33 cellular contexts compared by ENCODE assay signal in the genomic region with DNA sequence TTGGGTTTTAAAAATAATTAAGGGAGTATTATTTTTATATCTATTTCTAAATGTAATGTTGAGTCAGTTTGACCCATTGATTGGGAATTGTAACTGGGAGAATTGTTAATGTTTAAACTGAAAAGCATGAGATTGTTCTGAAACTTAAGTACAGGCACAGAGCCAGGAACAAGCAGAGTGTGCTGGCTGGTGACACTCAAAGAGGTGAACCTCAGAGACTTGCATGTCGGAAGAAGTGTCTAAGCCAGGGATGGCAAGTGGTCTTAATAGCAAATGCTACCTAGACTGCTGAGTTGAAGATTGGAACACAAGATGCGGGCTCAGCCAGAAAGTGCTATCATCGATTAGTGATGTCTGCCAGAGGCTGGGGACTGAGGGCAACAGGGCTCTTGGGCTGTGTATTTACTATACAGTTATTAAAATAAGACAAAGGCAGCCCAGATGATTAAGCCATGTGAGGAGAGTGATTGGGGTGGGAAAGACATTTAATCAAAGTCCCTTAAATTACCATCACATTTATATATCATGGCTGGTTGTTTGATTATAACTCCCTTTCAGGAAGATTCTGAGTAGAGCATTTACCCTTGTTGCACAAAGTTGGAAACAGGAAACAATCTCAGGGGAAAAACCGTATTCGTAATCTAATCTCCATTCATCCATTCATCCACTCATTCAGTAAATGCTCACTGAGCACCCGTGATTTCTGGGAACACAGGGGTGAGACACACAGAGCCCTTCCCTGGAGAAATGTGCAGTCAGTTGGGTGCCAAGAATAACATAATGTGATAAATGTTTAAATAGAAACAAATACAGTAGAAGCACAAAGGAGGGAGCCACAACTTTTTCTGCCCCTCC. TPM values are rescaled to one million over a fixed set of nuclear protein-coding genes. Genes with fewer than 3 reads are reported as not detected.
DNase-seq lines count a peak whose midpoint lies in the region; ATAC-seq, FAIRE-seq and TF ChIP-seq lines count a peak whose summit lies in the region.
"Had no signal": no experiment of that assay in that cellular context is flagged by ENCODE, and none has a peak within 500 bp of the region (broad histone marks: within the 10 kb centered on the region; RNA-seq: fewer than 3 reads in every experiment).

No MANE protein-coding gene starts in this region.

- H3K27me3 ChIP-seq in liver (ENCODE audit: control insufficient read depth in 4 of 4, insufficient read depth in 4 of 4, low read length in 3 of 4) (no peaks in the 10 kb centered on the region), esophagus squamous epithelium (peaks cover 0 to 5% (median 0%) of the 10 kb centered on the region in 4 donors)
- H3K27me3 ChIP-seq: BE2C had no signal

- WGBS in liver = 21% methylated on average over 6 of the region's 6 CpGs
- 51% methylated on average over 6 of the region's 6 CpGs for WGBS in esophagus squamous epithelium, 2 donors

- no peaks in the 10 kb centered on the region for H3K9me3 ChIP-seq in liver (ENCODE audit: control insufficient read depth in 4 of 4, low read length in 3 of 4)
- H3K9me3 ChIP-seq in esophagus squamous epithelium = no peaks in the 10 kb centered on the region
- H3K9me3 ChIP-seq: BE2C, Caco-2, gastroesophageal sphincter, thoracic aorta had no signal

- H3K4me3 ChIP-seq in fibroblast of pulmonary artery (replicated peaks; ENCODE audit: low read depth, low read length) (no peak overlapping the region), liver (ENCODE audit: low read depth in 1 of 3, low read length in 3 of 3) (no peak overlapping the region), esophagus squamous epithelium (no peak overlapping the region)
- H3K4me3 ChIP-seq: gastroesophageal sphincter, thoracic aorta had no signal

- intact Hi-C loops in Right ventricle myocardium inferior (cut with DNase I) (no loop called here), cardiac septum (cut with DNase I) (no loop called here), esophagus squamous epithelium (cut with DNase I) (no loop called here)

- TF ChIP-seq POLR2A in esophagus squamous epithelium (IDR thresholded peaks at IDR 0.05) = no peak
- TF ChIP-seq POLR2A in GM12891 (IDR thresholded peaks at IDR 0.05; ENCODE audit: low read depth, low read length) = no peak

- H3K4me1 ChIP-seq in liver (ENCODE audit: control insufficient read depth in 4 of 4, insufficient read depth in 4 of 4, low read length in 3 of 4) (peaks cover 9 to 65% (median 26%) of the 10 kb centered on the region in 4 donors), esophagus squamous epithelium (no peaks in the 10 kb centered on the region)
- H3K4me1 ChIP-seq: BE2C, Caco-2, gastroesophageal sphincter had no signal

- H3K36me3 ChIP-seq in liver (ENCODE audit: control insufficient read depth in 4 of 4, insufficient read depth in 3 of 4, low read depth in 1 of 4, low read length in 3 of 4) (peaks cover 0 to 24% (median 1%) of the 10 kb centered on the region in 4 donors), esophagus squamous epithelium (no peaks in the 10 kb centered on the region)
- H3K36me3 ChIP-seq: BE2C, gastroesophageal sphincter, thoracic aorta had no signal

- peak overlapping the region; percentile 60 to 87 for H3K27ac ChIP-seq in liver (ENCODE audit: low read depth in 1 of 2, low read length in 2 of 2)
- no peak overlapping the region for H3K27ac ChIP-seq in esophagus squamous epithelium
- H3K27ac ChIP-seq: epithelial cell of prostate, gastroesophageal sphincter, KMS-11, thoracic aorta had no signal

- TF ChIP-seq CTCF in fibroblast of pulmonary artery (IDR thresholded peaks at IDR 0.05; ENCODE audit: low read length, missing control alignments) (no peak), liver (IDR thresholded peaks at IDR 0.05; ENCODE audit: low read depth, low read length, missing input control) (no peak), esophagus squamous epithelium (IDR thresholded peaks at IDR 0.05) (no peak)

- ATAC-seq in Right ventricle myocardium inferior (peak; percentile 65), GM19324 (IDR thresholded peaks at IDR 0.05; ENCODE audit: low FRiP score, unreplicated experiment) (no peak)
- ATAC-seq: activated CD8-positive, alpha-beta T cell treated with anti-CD3 and anti-CD28 coated beads for 36 hours; gastroesophageal sphincter had no signal

- H3K9ac ChIP-seq in liver (ENCODE audit: low read depth in 1 of 2, low read length in 2 of 2) = peak overlapping the region in 1 of 2 donors; percentile 47
- H3K9ac ChIP-seq: KMS-11 had no signal

- DNase-seq in Right ventricle myocardium inferior (ENCODE audit: missing footprints) (no peak), cardiac septum (ENCODE audit: low spot score) (no peak), fibroblast of pulmonary artery (ENCODE audit: low read depth) (peak; percentile 81), esophagus squamous epithelium (lab: John Stamatoyannopoulos, UW) (no peak), NCI-H1436 treated with DMSO at 0.1 percent for 48 hours (lab: John Stamatoyannopoulos, UW) (no peak), GM12891 (ENCODE audit: insufficient read length, low spot score) (no peak)
- DNase-seq: activated CD8-positive, alpha-beta T cell treated with anti-CD3 and anti-CD28 coated beads for 36 hours; activated gamma-delta T cell; activated T-cell treated with anti-CD3 and anti-CD28 coated beads for 4 hours; BE2C; Caco-2; dermis blood vessel endothelial cell; midbrain; MV-4-11; NCI-H187; NCI-H226; nephron progenitor cell; OCI-M1; posterior cingulate gyrus; SHP77 treated with DMSO at 0.1 percent for 48 hours; SW 1271 had no signal

- FAIRE-seq in GM12891 (lab: Jason Lieb, UNC) = no peak
- FAIRE-seq: A204.1, GM19239 had no signal

- TF ChIP-seq RAD21 in liver (IDR thresholded peaks at IDR 0.05) = peak in 1 of 2 donors; percentile 44

TF ChIP-seq in liver, 16 proteins besides CTCF, POLR2A, EP300 and RAD21 (continues in another document):
- no peak for TF ChIP-seq EGR1 (IDR thresholded peaks at IDR 0.05; ENCODE audit: low read depth in 2 of 2)
- no peak for TF ChIP-seq MAX (IDR thresholded peaks at IDR 0.05)
- TF ChIP-seq YY1 (IDR thresholded peaks at IDR 0.05) = peak; percentile 47
- no peak for TF ChIP-seq TAF1 (conservative IDR thresholded peaks at IDR 0.05)
- TF ChIP-seq SP1 (IDR thresholded peaks at IDR 0.05) = peak; percentile 41
- TF ChIP-seq HNF4G (IDR thresholded peaks at IDR 0.05) = peak; percentile 24
- no peak for TF ChIP-seq GABPA (IDR thresholded peaks at IDR 0.05 in 1 of 2, conservative IDR thresholded peaks at IDR 0.05 in 1 of 2)
- TF ChIP-seq JUND (IDR thresholded peaks at IDR 0.05) = peak; percentile 25 to 27
- no peak for TF ChIP-seq ATF3 (IDR thresholded peaks at IDR 0.05)
- no peak for TF ChIP-seq FOXA2 (IDR thresholded peaks at IDR 0.05)
- no peak for TF ChIP-seq NR2F2 (IDR thresholded peaks at IDR 0.05)
- no peak for TF ChIP-seq RXRA (IDR thresholded peaks at IDR 0.05)

TF ChIP-seq in GM12891, 5 proteins besides CTCF, POLR2A, EP300 and RAD21:
- TF ChIP-seq PAX5 (IDR thresholded peaks at IDR 0.05; ENCODE audit: insufficient read depth, low read length, severe bottlenecking) = no peak
- TF ChIP-seq TAF1 (IDR thresholded peaks at IDR 0.05; ENCODE audit: low read depth, low read length) = no peak
- no peak for TF ChIP-seq SPI1 (IDR thresholded peaks at IDR 0.05; ENCODE audit: low read depth, low read length)
- no peak for TF ChIP-seq POLR2AphosphoS5 (IDR thresholded peaks at IDR 0.05; ENCODE audit: low read depth, low read length)
- TF ChIP-seq POU2F2 (IDR thresholded peaks at IDR 0.05; ENCODE audit: low read depth, low read length) = no peak

RNA-seq across cellular contexts. Expression of gene C8A, which starts 42.8 kb away (rescaled TPM):
- not detected for total RNA-seq in Right ventricle myocardium inferior
- not detected for total RNA-seq in cardiac septum
- total RNA-seq in liver = 100 to 1,000 TPM; 144 to 669 TPM
- polyA plus RNA-seq in liver = 100 to 1,000 TPM; 188 to 363 TPM
- total RNA-seq in esophagus squamous epithelium = not detected
- polyA plus RNA-seq in GM12891 (2012; ENCODE audit: low read depth, missing spikeins) = not detected
- total RNA-seq: activated CD8-positive, alpha-beta T cell treated with anti-CD3 and anti-CD28 coated beads for 36 hours; bronchial epithelial cell; Caco-2; Daoy; dermis blood vessel endothelial cell; gastroesophageal sphincter; HT1080; kidney epithelial cell; thoracic aorta had no signal

Comparison
In these comparisons a context has a peak if more than half of its experiments do, and no peak if none do; other contexts are left out.
1. H3K27ac ChIP-seq: peak in liver (2 of 2); none in esophagus squamous epithelium (0 of 4).
2. RNA of gene C8A, which starts 42.8 kb away (total RNA-seq): 144 to 669 TPM in liver; not detected in Right ventricle myocardium inferior (single experiment), not detected in cardiac septum (single experiment) and not detected in esophagus squamous epithelium; every median in the first group is over 100 times any median in the second.